ENCODE assay signal across 27 cellular contexts in genomic region chr12:131217024-131217586, GRCh38.
DNase-seq lines count a peak whose midpoint lies in the region; ATAC-seq and TF ChIP-seq lines count a peak whose summit lies in the region.
"Had no signal": no experiment of that assay in that cellular context is flagged by ENCODE, and none has a peak within 500 bp of the region (broad histone marks: within the 10 kb centered on the region; RNA-seq: fewer than 3 reads in every experiment).

No MANE protein-coding gene starts in this region.

- peaks cover 7% of the 10 kb centered on the region for H3K27me3 Mint-ChIP-seq in brain
- peaks cover 5% of the 10 kb centered on the region for H3K27me3 Mint-ChIP-seq in nephron progenitor cell (ENCODE audit: low read depth, poor library complexity)

- H3K4me2 ChIP-seq in BLaER1 treated with 17β-estradiol and CSF1 and Interleukin-3, amounts not matched to agents 10 nM and 100 nM: peak overlapping the region; percentile 81 to 99 (median 93)
- H3K4me2 ChIP-seq: smooth muscle cell had no signal

- H3K9me3 Mint-ChIP-seq in brain (peaks cover 0 to 13% (median 3%) of the 10 kb centered on the region in 5 experiments), nephron progenitor cell (peaks cover 16% of the 10 kb centered on the region)

- ATAC-seq in GM19455 (IDR thresholded peaks at IDR 0.05; ENCODE audit: unreplicated experiment): no peak
- ATAC-seq in GM18858 (IDR thresholded peaks at IDR 0.05; ENCODE audit: unreplicated experiment): no peak
- ATAC-seq: Panc1 had no signal

- H3K9ac ChIP-seq in BLaER1 treated with 17β-estradiol and CSF1 and Interleukin-3, amounts not matched to agents 10 nM and 100 nM: peak overlapping the region in 7 of 11 experiments; percentile 14 to 90 (median 53); a peak in 11 of 22 replicates

- H3K4me1 ChIP-seq in BLaER1 treated with 17β-estradiol and CSF1 and Interleukin-3, amounts not matched to agents 10 nM and 100 nM: peaks cover 44 to 66% (median 59%) of the 10 kb centered on the region in 10 experiments
- H3K4me1 ChIP-seq: psoas muscle had no signal

- TF ChIP-seq CTCF in brain (conservative IDR thresholded peaks at IDR 0.05): no peak
- TF ChIP-seq CTCF in nephron progenitor cell (IDR thresholded peaks at IDR 0.05): no peak

- peak overlapping the region in 5 of 11 experiments; percentile 5 to 99 (median 37); a peak in 6 of 22 replicates for H3K27ac ChIP-seq in BLaER1 treated with 17β-estradiol and CSF1 and Interleukin-3, amounts not matched to agents 10 nM and 100 nM
- H3K27ac ChIP-seq: 22Rv1, psoas muscle, SK-N-MC, thoracic aorta had no signal

- H3K4me3 ChIP-seq in BLaER1 treated with 17β-estradiol and CSF1 and Interleukin-3, amounts not matched to agents 10 nM and 100 nM: peak overlapping the region in 6 of 10 experiments; percentile 3 to 36 (median 18); a peak in 4 of 20 replicates
- H3K4me3 ChIP-seq: psoas muscle, SK-N-MC, smooth muscle cell, thoracic aorta had no signal

- peaks cover 0 to 15% (median 0%) of the 10 kb centered on the region in 11 experiments; a peak in 1 of 22 replicates for H4K20me1 ChIP-seq in BLaER1 treated with 17β-estradiol and CSF1 and Interleukin-3, amounts not matched to agents 10 nM and 100 nM

- H3K36me3 Mint-ChIP-seq in brain (no peaks in the 10 kb centered on the region), nephron progenitor cell (ENCODE audit: low read depth) (no peaks in the 10 kb centered on the region)
- H3K36me3 Mint-ChIP-seq: IgD-negative memory B cell had no signal

- H3K9me3 ChIP-seq in BLaER1 treated with 17β-estradiol and CSF1 and Interleukin-3, amounts not matched to agents 10 nM and 100 nM (replicated peaks in 1 of 11): peaks cover 8 to 15% (median 13%) of the 10 kb centered on the region in 11 experiments; a peak in 19 of 22 replicates
- H3K9me3 ChIP-seq: psoas muscle, thoracic aorta had no signal

- H3K27ac Mint-ChIP-seq in brain (peak overlapping the region in 3 of 5 experiments; percentile 50 to 95 (median 87)), nephron progenitor cell (peak overlapping the region; percentile 87)
- H3K27ac Mint-ChIP-seq: IgD-negative memory B cell had no signal

- H3K36me3 ChIP-seq in BLaER1 treated with 17β-estradiol and CSF1 and Interleukin-3, amounts not matched to agents 10 nM and 100 nM: no peaks in the 10 kb centered on the region
- H3K36me3 ChIP-seq: thoracic aorta had no signal

- DNase-seq in DMS53 (lab: John Stamatoyannopoulos, UW) (peak; percentile 31), DMS53 treated with DMSO at 0.1 percent for 48 hours (lab: John Stamatoyannopoulos, UW; ENCODE audit: unreplicated experiment) (no peak), nephron progenitor cell (no peak), A172 (ENCODE audit: low spot score) (no peak)
- DNase-seq: activated CD4-positive, alpha-beta T cell treated with anti-CD3 and anti-CD28 coated beads, Interleukin-2, amount 50 U/mL, for 4 hours; activated naive CD4-positive, alpha-beta T cell treated with Interleukin-2 at 50 U/mL for 16 hours; AML-193; anterior cingulate cortex; caudate nucleus; dermis blood vessel endothelial cell; EL; NCI-H1436; NCI-H510A treated with DMSO at 0.1 percent for 48 hours; NK-92 treated with Interleukin-12 subunit alpha and Interleukin-12 subunit beta, amount 100 ng/mL, for 24 hours; psoas muscle; stimulated activated CD4-positive, alpha-beta T cell treated with anti-CD3 and anti-CD28 coated beads, Interleukin-2, amount 100 ng/mL, for 48 hours; stimulated activated naive CD4-positive, alpha-beta T cell had no signal

- H3K4me3 Mint-ChIP-seq in brain (peak overlapping the region in 1 of 5 experiments; percentile 59), nephron progenitor cell (peak overlapping the region; percentile 39)
- H3K4me3 Mint-ChIP-seq: IgD-negative memory B cell had no signal

- H3K4me1 Mint-ChIP-seq in brain (peaks cover 44% of the 10 kb centered on the region), nephron progenitor cell (peaks cover 47% of the 10 kb centered on the region)

- peaks cover 0 to 33% (median 0%) of the 10 kb centered on the region in 11 experiments; a peak in 5 of 22 replicates for H3K27me3 ChIP-seq in BLaER1 treated with 17β-estradiol and CSF1 and Interleukin-3, amounts not matched to agents 10 nM and 100 nM
